In the genomic region with DNA sequence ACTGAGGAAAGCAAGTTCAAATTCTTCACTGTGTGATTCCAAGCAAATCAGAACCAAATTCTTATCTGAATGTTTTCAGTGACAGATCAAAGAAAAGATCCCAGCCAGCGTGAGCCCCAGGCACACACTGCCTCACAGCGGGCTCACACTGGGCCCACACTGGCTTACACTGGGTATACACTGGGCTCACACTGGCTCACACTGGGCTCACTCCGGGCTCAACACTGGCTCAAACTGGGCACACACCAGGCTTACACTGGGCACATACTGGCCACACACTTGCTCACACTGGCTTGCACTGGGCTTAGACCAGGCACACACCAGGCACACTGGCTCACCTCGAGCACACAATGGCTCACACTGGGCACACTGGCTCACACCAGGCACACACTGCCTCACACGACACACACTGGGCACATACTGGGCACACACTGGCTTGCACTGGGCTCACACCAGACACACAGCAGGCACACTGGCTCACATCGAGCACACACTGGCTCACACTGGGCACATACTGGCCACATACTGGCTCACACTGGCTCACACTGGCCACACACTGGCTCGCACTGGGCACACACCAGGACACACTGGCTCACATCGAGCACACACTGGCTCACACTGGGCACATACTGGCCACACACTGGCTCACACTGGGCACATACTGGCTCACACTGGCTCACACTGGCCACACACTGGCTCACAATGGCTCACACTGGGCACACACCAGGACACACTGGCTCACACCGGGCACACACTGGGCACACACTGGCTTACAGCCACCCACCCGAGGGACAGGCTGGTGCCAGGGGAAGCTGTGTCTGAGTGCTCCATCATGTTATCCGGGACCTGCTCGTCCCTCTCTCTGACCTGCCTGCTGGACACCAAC, we compare ENCODE assay signal across 18 cellular contexts.
DNase-seq lines count a peak whose midpoint lies in the region; ATAC-seq and TF ChIP-seq lines count a peak whose summit lies in the region.
"Had no signal": no experiment of that assay in that cellular context is flagged by ENCODE, and none has a peak within 500 bp of the region (broad histone marks: within the 10 kb centered on the region; RNA-seq: fewer than 3 reads in every experiment).

No MANE protein-coding gene starts in this region.

- H3K9ac ChIP-seq in DND-41 (ENCODE audit: low read depth, low read length): no peak overlapping the region

- H3K27me3 Mint-ChIP-seq in endothelial cell (ENCODE audit: unreplicated experiment): peaks cover 13% of the 10 kb centered on the region

- H3K4me3 Mint-ChIP-seq in endothelial cell (ENCODE audit: unreplicated experiment): no peak overlapping the region
- H3K4me3 Mint-ChIP-seq: activated T-cell treated with anti-CD3 and anti-CD28 coated beads, Interleukin-2, amount 50 U/mL, for 4 hours; B cell had no signal

- H3K36me3 ChIP-seq in DND-41 (ENCODE audit: insufficient read depth, low read length): no peaks in the 10 kb centered on the region
- H3K36me3 ChIP-seq in WERI-Rb-1: no peaks in the 10 kb centered on the region
- H3K36me3 ChIP-seq in spleen: no peaks in the 10 kb centered on the region
- no peaks in the 10 kb centered on the region for H3K36me3 ChIP-seq in tibial nerve
- H3K36me3 ChIP-seq: adrenal gland, heart right ventricle, uterus had no signal

- ATAC-seq in DND-41 (ENCODE audit: insufficient read depth, low read depth): no peak
- no peak for ATAC-seq in HG02973 (IDR thresholded peaks at IDR 0.05; ENCODE audit: unreplicated experiment)
- no peak for ATAC-seq in HG03095 (IDR thresholded peaks at IDR 0.05; ENCODE audit: unreplicated experiment)
- ATAC-seq: activated T-cell treated with anti-CD3 and anti-CD28 coated beads, Interleukin-2, amount 50 U/mL, for 4 hours had no signal

- H3K9me3 Mint-ChIP-seq in endothelial cell (ENCODE audit: unreplicated experiment): peaks cover 42% of the 10 kb centered on the region
- H3K9me3 Mint-ChIP-seq: activated T-cell treated with anti-CD3 and anti-CD28 coated beads, Interleukin-2, amount 50 U/mL, for 4 hours had no signal

- DNase-seq in DND-41 (no peak), WERI-Rb-1 (peak; percentile 4), mesenteric fat pad (ENCODE audit: low spot score) (peak; percentile 65), spleen (peak; percentile 50), endothelial cell (ENCODE audit: low spot score) (no peak), tibial nerve (ENCODE audit: low spot score in 2 of 2) (no peak)
- DNase-seq: activated CD4-positive, alpha-beta T cell treated with anti-CD3 and anti-CD28 coated beads for 4 hours; activated T-cell treated with anti-CD3 and anti-CD28 coated beads, Interleukin-2, amount 50 U/mL, for 4 hours; NCI-H2171; retina; stimulated activated CD4-positive, alpha-beta T cell treated with anti-CD3 and anti-CD28 coated beads, Interleukin-4, amount 100 ng/mL, for 24 hours; T-helper 2 cell had no signal

- H4K20me1 ChIP-seq in DND-41 (ENCODE audit: insufficient read depth, low read length): peaks cover 25% of the 10 kb centered on the region

- H3K27ac ChIP-seq in DND-41 (ENCODE audit: low read length) (no peak overlapping the region), WERI-Rb-1 (no peak overlapping the region), spleen (no peak overlapping the region), tibial nerve (peak overlapping the region in 1 of 4 donors; percentile 52)

- H3K9me3 ChIP-seq in DND-41 (ENCODE audit: insufficient read depth, low read length, severe bottlenecking) (no peaks in the 10 kb centered on the region), WERI-Rb-1 (ENCODE audit: severe bottlenecking) (no peaks in the 10 kb centered on the region), spleen (no peaks in the 10 kb centered on the region), tibial nerve (no peaks in the 10 kb centered on the region)
- H3K9me3 ChIP-seq: adrenal gland, uterus had no signal

- H3K4me1 Mint-ChIP-seq in endothelial cell (ENCODE audit: unreplicated experiment): no peaks in the 10 kb centered on the region
- H3K4me1 Mint-ChIP-seq: B cell had no signal

- no peak overlapping the region for H3K27ac Mint-ChIP-seq in endothelial cell (ENCODE audit: unreplicated experiment)
- H3K27ac Mint-ChIP-seq: B cell had no signal

- no peak overlapping the region for H3K4me3 ChIP-seq in DND-41 (ENCODE audit: low read depth in 1 of 2, low read length in 2 of 2)
- H3K4me3 ChIP-seq in WERI-Rb-1 (ENCODE audit: low read depth, low read length): no peak overlapping the region
- no peak overlapping the region for H3K4me3 ChIP-seq in spleen
- H3K4me3 ChIP-seq in tibial nerve: no peak overlapping the region
- H3K4me3 ChIP-seq: adrenal gland, heart right ventricle, uterus had no signal

- peaks cover 30% of the 10 kb centered on the region for H3K27me3 ChIP-seq in DND-41 (ENCODE audit: insufficient read depth, low read length, poor library complexity)
- no peaks in the 10 kb centered on the region for H3K27me3 ChIP-seq in WERI-Rb-1 (ENCODE audit: insufficient read depth, low read depth, severe bottlenecking)
- peaks cover 0 to 22% (median 0%) of the 10 kb centered on the region in 7 donors for H3K27me3 ChIP-seq in spleen (replicated peaks in 1 of 7)
- H3K27me3 ChIP-seq in tibial nerve: no peaks in the 10 kb centered on the region
- H3K27me3 ChIP-seq: adrenal gland, uterus had no signal

- peak overlapping the region; percentile 40; the same call in 1 of the 2 replicates for H3K4me2 ChIP-seq in DND-41 (ENCODE audit: insufficient read depth, low read length)

- no peak for TF ChIP-seq EP300 in tibial nerve (IDR thresholded peaks at IDR 0.05)

- 83 to 90% (median 89%) methylated on average over 7 to 12 of the region's 12 CpGs for WGBS in spleen, 5 donors
- 88% methylated on average over 10 to 11 of the region's 12 CpGs for WGBS in tibial nerve, 2 donors

- TF ChIP-seq POLR2A in spleen (IDR thresholded peaks at IDR 0.05) (no peak), tibial nerve (IDR thresholded peaks at IDR 0.05) (no peak)

- TF ChIP-seq CTCF in DND-41 (IDR thresholded peaks at IDR 0.05; ENCODE audit: borderline replicate concordance, extremely low read depth, low read length, poor library complexity, severe bottlenecking) (no peak), WERI-Rb-1 (IDR thresholded peaks at IDR 0.05; ENCODE audit: low read depth, low read length) (no peak), spleen (IDR thresholded peaks at IDR 0.05 in 8 of 11, conservative IDR thresholded peaks at IDR 0.05 in 3 of 11) (no peak), endothelial cell (IDR thresholded peaks at IDR 0.05; ENCODE audit: unreplicated experiment) (no peak), tibial nerve (IDR thresholded peaks at IDR 0.05) (no peak)

- intact Hi-C loops in spleen (cut with DNase I; ENCODE audit: low total_unique reads): no loop called here

- no peaks in the 10 kb centered on the region for H3K79me2 ChIP-seq in DND-41 (ENCODE audit: insufficient read depth, low read length)

- peaks cover 22% of the 10 kb centered on the region for H3K4me1 ChIP-seq in DND-41 (ENCODE audit: insufficient read depth, low read length)
- no peaks in the 10 kb centered on the region for H3K4me1 ChIP-seq in spleen
- peaks cover 0 to 11% (median 0%) of the 10 kb centered on the region in 4 donors for H3K4me1 ChIP-seq in tibial nerve
- H3K4me1 ChIP-seq: uterus had no signal

- no peak overlapping the region for H2AFZ ChIP-seq in DND-41 (ENCODE audit: low read depth, low read length)

- peaks cover 27% of the 10 kb centered on the region for H3K36me3 Mint-ChIP-seq in endothelial cell (ENCODE audit: low read depth, unreplicated experiment)

Comparison
In these comparisons a context has a peak if more than half of its experiments do, and no peak if none do; other contexts are left out.
1. DNase-seq: peak in WERI-Rb-1 (single experiment), mesenteric fat pad (single experiment) and spleen (single experiment); none in DND-41 (single experiment), endothelial cell (single experiment) and tibial nerve (0 of 2).